22 cellular contexts compared by ENCODE assay signal in genomic region chr1:165207774-165208359, GRCh38.
DNase-seq lines count a peak whose midpoint lies in the region; TF ChIP-seq lines count a peak whose summit lies in the region.
"Had no signal": no experiment of that assay in that cellular context is flagged by ENCODE, and none has a peak within 500 bp of the region (broad histone marks: within the 10 kb centered on the region; RNA-seq: fewer than 3 reads in every experiment).

No MANE protein-coding gene starts in this region.

- no peak for TF ChIP-seq CTCF in A673 (conservative IDR thresholded peaks at IDR 0.05; ENCODE audit: low read depth, low read length)
- no peak for TF ChIP-seq CTCF in LNCaP clone FGC (IDR thresholded peaks at IDR 0.05; ENCODE audit: control insufficient read depth, extremely low read depth, insufficient read depth)
- TF ChIP-seq CTCF in WERI-Rb-1 (IDR thresholded peaks at IDR 0.05; ENCODE audit: low read depth, low read length): no peak
- no peak for TF ChIP-seq CTCF in esophagus muscularis mucosa (IDR thresholded peaks at IDR 0.05)

- no peaks in the 10 kb centered on the region for H3K4me1 ChIP-seq in A673 (ENCODE audit: insufficient read depth, low read length, poor library complexity, severe bottlenecking)
- H3K4me1 ChIP-seq in esophagus muscularis mucosa: no peaks in the 10 kb centered on the region
- H3K4me1 ChIP-seq: Peyer's patch had no signal

- H3K9me3 ChIP-seq in A673 (ENCODE audit: low read depth, low read length, poor library complexity, severe bottlenecking) (no peaks in the 10 kb centered on the region), WERI-Rb-1 (ENCODE audit: severe bottlenecking) (no peaks in the 10 kb centered on the region), esophagus muscularis mucosa (no peaks in the 10 kb centered on the region)
- H3K9me3 ChIP-seq: MG63, Peyer's patch, SK-N-SH had no signal

- DNase-seq in DMS79 treated with DMSO at 0.1 percent for 48 hours (lab: John Stamatoyannopoulos, UW): peak; percentile 8
- DNase-seq in DMS79 (lab: John Stamatoyannopoulos, UW): no peak
- peak; percentile 14 for DNase-seq in A673 (ENCODE audit: low spot score)
- peak; percentile 4 for DNase-seq in LNCaP clone FGC (ENCODE audit: low read depth)
- DNase-seq in WERI-Rb-1: peak; percentile 51
- no peak for DNase-seq in HuH-7.5 (ENCODE audit: low spot score)
- no peak for DNase-seq in esophagus muscularis mucosa (ENCODE audit: extremely low spot score)
- DNase-seq in cerebellum (ENCODE audit: low spot score): no peak
- DNase-seq: 8988T; AML-193; Karpas-422; MG63; NCI-H1048; NCI-H1436; NCI-H187 treated with DMSO at 0.1 percent for 48 hours; NCI-H2107; NCI-H526; NK-92 treated with Interleukin-12 subunit alpha and Interleukin-12 subunit beta, amount 100 ng/mL, for 24 hours; Peyer's patch; SK-N-SH; T-helper 2 cell had no signal

- H3K27me3 ChIP-seq in A673 (replicated peaks; ENCODE audit: insufficient read depth, low read depth, low read length, poor library complexity): no peaks in the 10 kb centered on the region
- H3K27me3 ChIP-seq in WERI-Rb-1 (ENCODE audit: insufficient read depth, low read depth, severe bottlenecking): no peaks in the 10 kb centered on the region
- no peaks in the 10 kb centered on the region for H3K27me3 ChIP-seq in esophagus muscularis mucosa
- H3K27me3 ChIP-seq: MG63, Peyer's patch had no signal

- no peak for TF ChIP-seq POLR2A in esophagus muscularis mucosa (IDR thresholded peaks at IDR 0.05; ENCODE audit: low read depth)

- H3K4me3 ChIP-seq in A673 (ENCODE audit: low read depth, low read length, poor library complexity, severe bottlenecking) (no peak overlapping the region), LNCaP clone FGC (ENCODE audit: low read depth, low read length) (no peak overlapping the region), WERI-Rb-1 (ENCODE audit: low read depth, low read length) (no peak overlapping the region), esophagus muscularis mucosa (no peak overlapping the region)
- H3K4me3 ChIP-seq: MG63, Peyer's patch had no signal

- CTCF ChIA-PET in A673 (lab: Charles Lee): no interaction called here

- H3K36me3 ChIP-seq in A673 (ENCODE audit: insufficient read depth, low read length, poor library complexity, severe bottlenecking) (no peaks in the 10 kb centered on the region), WERI-Rb-1 (no peaks in the 10 kb centered on the region), esophagus muscularis mucosa (no peaks in the 10 kb centered on the region)
- H3K36me3 ChIP-seq: MG63, Peyer's patch had no signal

- no TSS peak for BruUV-seq in A673 (replicated peaks; lab: Mats Ljungman, UMichigan)

- TF ChIP-seq EP300 in esophagus muscularis mucosa (IDR thresholded peaks at IDR 0.05): no peak

- intact Hi-C loops in A673 (cut with micrococcal nuclease; ENCODE audit: unreplicated experiment): no loop called here
- intact Hi-C loops in esophagus muscularis mucosa (cut with DNase I): no loop called here

- POLR2A ChIA-PET in A673 (lab: Charles Lee; ENCODE audit: low non-redundant PET): no interaction called here

- no peak overlapping the region for H3K27ac ChIP-seq in A673 (ENCODE audit: low read depth, low read length, poor library complexity, severe bottlenecking)
- no peak overlapping the region for H3K27ac ChIP-seq in WERI-Rb-1
- no peak overlapping the region for H3K27ac ChIP-seq in esophagus muscularis mucosa (replicated peaks in 1 of 4)
- H3K27ac ChIP-seq: C4-2B, Peyer's patch had no signal

- 46% methylated on average over 5 of the region's 6 CpGs for WGBS in esophagus muscularis mucosa

Comparison
In these comparisons a context has a peak if more than half of its experiments do, and no peak if none do; other contexts are left out.
1. DNase-seq: peak in DMS79 treated with DMSO at 0.1 percent for 48 hours (single experiment), A673 (single experiment), LNCaP clone FGC (single experiment) and WERI-Rb-1 (single experiment); none in DMS79 (single experiment), HuH-7.5 (single experiment), esophagus muscularis mucosa (single experiment) and cerebellum (single experiment).